ENCODE assay signal across 24 cellular contexts in genomic region chr9:33708441-33708840, GRCh38.
DNase-seq lines count a peak whose midpoint lies in the region; ATAC-seq, FAIRE-seq and TF ChIP-seq lines count a peak whose summit lies in the region.
"Had no signal": no experiment of that assay in that cellular context is flagged by ENCODE, and none has a peak within 500 bp of the region (broad histone marks: within the 10 kb centered on the region; RNA-seq: fewer than 3 reads in every experiment).

No MANE protein-coding gene starts in this region.

- TF ChIP-seq EP300 in H1 (IDR thresholded peaks at IDR 0.05; ENCODE audit: borderline replicate concordance in 1 of 2, low read depth in 2 of 2, low read length in 2 of 2) = no peak

- H3K79me1 ChIP-seq in H1 (ENCODE audit: low read depth, low read length) = no peaks in the 10 kb centered on the region

- DNase-seq in GM23338 (ENCODE audit: low spot score) = peak; percentile 17
- DNase-seq in H1 (ENCODE audit: low read depth in 1 of 2, low spot score in 2 of 2) = no peak
- DNase-seq in DMS153 treated with DMSO at 0.1 percent for 48 hours (lab: John Stamatoyannopoulos, UW; ENCODE audit: unreplicated experiment) = no peak
- DNase-seq in NCI-H187 (lab: John Stamatoyannopoulos, UW) = no peak
- DNase-seq in tibial artery = no peak
- DNase-seq: 8988T; ACHN; BE2C; C1 segment of cervical spinal cord; Caco-2; Calu3; CD4-positive, alpha-beta memory T cell; CD4-positive, CD25-positive, alpha-beta regulatory T cell; DMS53; DMS79; DND-41; EL; GDM1 had no signal

- H2BK15ac ChIP-seq in H1 (ENCODE audit: low read length) = no peak overlapping the region

- no peaks in the 10 kb centered on the region for H3K23me2 ChIP-seq in H1 (ENCODE audit: low read depth, low read length)

- H3K27me3 ChIP-seq in GM23338 (ENCODE audit: insufficient read depth) (no peaks in the 10 kb centered on the region), HUES48 (ENCODE audit: control insufficient read depth, insufficient read depth, low read length) (no peaks in the 10 kb centered on the region; the same call in 1 of the 2 replicates), H1 (replicated peaks in 1 of 4; ENCODE audit: control insufficient read depth in 3 of 4, extremely low read depth in 1 of 4, insufficient read depth in 3 of 4, low read length in 3 of 4) (no peaks in the 10 kb centered on the region), tibial artery (no peaks in the 10 kb centered on the region)
- H3K27me3 ChIP-seq: BE2C, BLaER1 had no signal

- no peak overlapping the region for H2BK120ac ChIP-seq in H1 (replicated peaks; ENCODE audit: low read depth, low read length)

- POLR2A ChIA-PET in H1 (lab: Charles Lee; ENCODE audit: partially characterized antibody) = no interaction called here

- no peak overlapping the region for H4K91ac ChIP-seq in H1 (replicated peaks; ENCODE audit: insufficient read length, low read length)

- ATAC-seq in GM23338 = no peak
- ATAC-seq: GM12878 had no signal

- 89% methylated on average over 2 of the region's 2 CpGs; no CpG with 5 or more reads in 1 of the 2 experiments for WGBS in H1 (ENCODE audit: extremely low coverage in 1 of 2, insufficient coverage in 1 of 2, insufficient read length in 1 of 2, insufficient replicate concordance in 2 of 2, low coverage in 1 of 2, low lambda C conversion rate in 2 of 2, missing lambda C conversion rate in 1 of 2), 2 experiments

- H3K27me3 Mint-ChIP-seq in GM23338 (ENCODE audit: insufficient read depth, low read depth, poor library complexity) = peaks cover 4% of the 10 kb centered on the region

- intact Hi-C loops in tibial artery (cut with DNase I; ENCODE audit: low total_unique reads) = no loop called here

- no peaks in the 10 kb centered on the region for H3F3A ChIP-seq in GM23338 (replicated peaks; ENCODE audit: low read depth)

- H2BK5ac ChIP-seq in H1 (ENCODE audit: low read depth, low read length) = no peak overlapping the region

- no peak overlapping the region for H3K14ac ChIP-seq in H1 (ENCODE audit: insufficient read length)

- H3K4ac ChIP-seq in H1 (replicated peaks; ENCODE audit: insufficient read length, low read depth, low read length) = no peak overlapping the region

- H4K8ac ChIP-seq in H1 (ENCODE audit: extremely low read depth, insufficient read depth, low read length) = no peak overlapping the region

- no peak overlapping the region for H2AFZ ChIP-seq in GM23338
- no peak overlapping the region for H2AFZ ChIP-seq in H1 (ENCODE audit: low read length)

- no peak overlapping the region for H3K56ac ChIP-seq in H1 (replicated peaks; ENCODE audit: insufficient read length, low read depth, low read length)

- no peak overlapping the region for H3K9ac ChIP-seq in HUES48 (ENCODE audit: low read depth, low read length)
- H3K9ac ChIP-seq in H1 (replicated peaks in 1 of 4; ENCODE audit: extremely low read depth in 1 of 4, low read depth in 3 of 4, low read length in 3 of 4) = no peak overlapping the region
- H3K9ac ChIP-seq: BLaER1 had no signal

- H3K4me1 Mint-ChIP-seq in GM23338 = peaks cover 28% of the 10 kb centered on the region
- H3K4me1 Mint-ChIP-seq: CD4-positive, alpha-beta memory T cell; CD4-positive, CD25-positive, alpha-beta regulatory T cell had no signal

- no peak overlapping the region for H3K27ac Mint-ChIP-seq in GM23338
- H3K27ac Mint-ChIP-seq: CD14-positive monocyte; CD4-positive, alpha-beta memory T cell; CD4-positive, CD25-positive, alpha-beta regulatory T cell had no signal

- H3K18ac ChIP-seq in H1 (ENCODE audit: extremely low read depth, low read length) = no peak overlapping the region

- H3K36me3 ChIP-seq in GM23338 (ENCODE audit: insufficient read depth) (no peaks in the 10 kb centered on the region), HUES48 (ENCODE audit: control insufficient read depth, insufficient read depth, low read length) (no peaks in the 10 kb centered on the region), H1 (ENCODE audit: control insufficient read depth in 2 of 4, insufficient read depth in 4 of 4, low read length in 3 of 4) (no peaks in the 10 kb centered on the region; a peak in 1 of 8 replicates), tibial artery (no peaks in the 10 kb centered on the region)
- H3K36me3 ChIP-seq: BE2C, BLaER1 had no signal

- no peak overlapping the region for H3K4me3 Mint-ChIP-seq in GM23338
- H3K4me3 Mint-ChIP-seq: CD14-positive monocyte; CD4-positive, alpha-beta memory T cell; CD4-positive, CD25-positive, alpha-beta regulatory T cell had no signal

- no peak for TF ChIP-seq POLR2A in H1 (IDR thresholded peaks at IDR 0.05; ENCODE audit: control extremely low read depth in 1 of 2, low read depth in 2 of 2, low read length in 2 of 2)

- no peak overlapping the region for H2BK20ac ChIP-seq in H1 (ENCODE audit: low read length)

- peaks cover 17% of the 10 kb centered on the region for H3K9me3 Mint-ChIP-seq in GM23338

- no peak overlapping the region for H2AK5ac ChIP-seq in H1 (ENCODE audit: low read depth, low read length)

- no peak overlapping the region for H3K23ac ChIP-seq in H1 (ENCODE audit: insufficient read length)

- no peak overlapping the region for H2BK12ac ChIP-seq in H1 (ENCODE audit: low read depth, low read length)

- peaks cover 8% of the 10 kb centered on the region for H3K9me3 ChIP-seq in HUES48 (ENCODE audit: control insufficient read depth, insufficient read depth, low read length)
- H3K9me3 ChIP-seq in H1 (ENCODE audit: insufficient read depth in 2 of 2, low read depth in 1 of 2, low read length in 1 of 2) = peaks cover 0 to 3% of the 10 kb centered on the region in 2 experiments; a peak in 1 of 4 replicates
- H3K9me3 ChIP-seq in tibial artery = no peaks in the 10 kb centered on the region
- H3K9me3 ChIP-seq: BE2C, Caco-2 had no signal

- H3K4me3 ChIP-seq in GM23338 (0 out of 2 replicates have a peak overlapping the region, but pooled peaks have one; percentile 7), HUES48 (ENCODE audit: low read depth, low read length) (no peak overlapping the region; the same call in 1 of the 2 replicates), H1 (ENCODE audit: extremely low read depth in 1 of 4, insufficient read depth in 2 of 4, low read depth in 3 of 4, low read length in 4 of 4) (no peak overlapping the region), tibial artery (no peak overlapping the region)
- H3K4me3 ChIP-seq: BLaER1, GM12878 had no signal

- H3K4me2 ChIP-seq in GM23338 (peak overlapping the region; percentile 71), H1 (ENCODE audit: insufficient read depth in 1 of 2, low read depth in 2 of 2, low read length in 2 of 2) (no peak overlapping the region; a peak in 1 of 4 replicates)
- H3K4me2 ChIP-seq: BLaER1 had no signal

- H4K20me1 ChIP-seq in GM23338 (replicated peaks; ENCODE audit: insufficient read depth) (no peaks in the 10 kb centered on the region), H1 (replicated peaks in 1 of 2; ENCODE audit: control insufficient read depth in 1 of 2, insufficient read depth in 2 of 2, low read length in 2 of 2) (no peaks in the 10 kb centered on the region)
- H4K20me1 ChIP-seq: BLaER1 had no signal

- no peak overlapping the region for H4K5ac ChIP-seq in H1 (ENCODE audit: insufficient read length, low read depth, low read length)

- CTCF ChIA-PET in H1 (lab: Charles Lee; ENCODE audit: partially characterized antibody) = interaction anchor here (0.6 to 7.4 kb wide), 4 partner anchors 10 to 98 kb away, joined by 3 to 50 read pairs (median 4); no protein-coding TSS in a partner anchor

- H3K9me2 ChIP-seq in GM23338 (ENCODE audit: insufficient read depth) = peaks cover 6% of the 10 kb centered on the region; the same call in 1 of the 2 replicates

- peaks cover 12% of the 10 kb centered on the region; the same call in 2 of the 3 replicates for H3K36me3 Mint-ChIP-seq in GM23338 (ENCODE audit: low read depth)
- H3K36me3 Mint-ChIP-seq: CD14-positive monocyte; CD4-positive, alpha-beta memory T cell; CD4-positive, CD25-positive, alpha-beta regulatory T cell had no signal

- H3K4me1 ChIP-seq in GM23338 (ENCODE audit: insufficient read depth) = peaks cover 25% of the 10 kb centered on the region
- H3K4me1 ChIP-seq in HUES48 (ENCODE audit: control insufficient read depth, insufficient read depth, low read length) = peaks cover 21% of the 10 kb centered on the region
- no peaks in the 10 kb centered on the region; a peak in 1 of 7 replicates for H3K4me1 ChIP-seq in H1 (replicated peaks in 1 of 4; ENCODE audit: control insufficient read depth in 3 of 4, insufficient read depth in 4 of 4, low read length in 3 of 4)
- H3K4me1 ChIP-seq in tibial artery = no peaks in the 10 kb centered on the region
- H3K4me1 ChIP-seq: BE2C, BLaER1, Caco-2 had no signal

- FAIRE-seq in H1 (lab: Jason Lieb, UNC) = peak; percentile 39
- FAIRE-seq: A204.1, GM12878, GM19239 had no signal

- H3K27ac ChIP-seq in GM23338 (ENCODE audit: low read depth) (no peak overlapping the region), HUES48 (ENCODE audit: low read depth, low read length) (peak overlapping the region; percentile 26), H1 (ENCODE audit: low read depth, low read length) (no peak overlapping the region), tibial artery (no peak overlapping the region)
- H3K27ac ChIP-seq: BLaER1 had no signal

- no peak for TF ChIP-seq CTCF in GM23338 (conservative IDR thresholded peaks at IDR 0.05; ENCODE audit: low read depth in 2 of 2)
- no peak for TF ChIP-seq CTCF in H1 (IDR thresholded peaks at IDR 0.05; ENCODE audit: control extremely low read depth in 1 of 3, insufficient read depth in 1 of 3, low read depth in 1 of 3, low read length in 3 of 3)
- TF ChIP-seq CTCF in tibial artery (IDR thresholded peaks at IDR 0.05) = no peak

- H3K79me2 ChIP-seq in GM23338 (replicated peaks; ENCODE audit: insufficient read depth) = no peaks in the 10 kb centered on the region
- H3K79me2 ChIP-seq in H1 (ENCODE audit: control insufficient read depth in 1 of 2, insufficient read depth in 2 of 2, low read length in 2 of 2) = no peaks in the 10 kb centered on the region

- no peak for TF ChIP-seq RAD21 in H1 (IDR thresholded peaks at IDR 0.05 in 1 of 2, conservative IDR thresholded peaks at IDR 0.05 in 1 of 2; ENCODE audit: low read depth in 2 of 2, low read length in 2 of 2)

TF ChIP-seq in H1, 55 proteins besides CTCF, POLR2A, EP300 and RAD21:
- TF ChIP-seq E2F6 (IDR thresholded peaks at IDR 0.05) (no peak), TAF1 (IDR thresholded peaks at IDR 0.05; ENCODE audit: low read depth, low read length) (no peak), HDAC2 (IDR thresholded peaks at IDR 0.05; ENCODE audit: borderline replicate concordance in 1 of 2, low read depth in 2 of 2, low read length in 2 of 2) (no peak), CTBP2 (IDR thresholded peaks at IDR 0.05; ENCODE audit: borderline replicate concordance, insufficient read depth, insufficient read length, low read length) (no peak)
